Comparison of ENCODE assay signal across 8 cellular contexts in the genomic region with DNA sequence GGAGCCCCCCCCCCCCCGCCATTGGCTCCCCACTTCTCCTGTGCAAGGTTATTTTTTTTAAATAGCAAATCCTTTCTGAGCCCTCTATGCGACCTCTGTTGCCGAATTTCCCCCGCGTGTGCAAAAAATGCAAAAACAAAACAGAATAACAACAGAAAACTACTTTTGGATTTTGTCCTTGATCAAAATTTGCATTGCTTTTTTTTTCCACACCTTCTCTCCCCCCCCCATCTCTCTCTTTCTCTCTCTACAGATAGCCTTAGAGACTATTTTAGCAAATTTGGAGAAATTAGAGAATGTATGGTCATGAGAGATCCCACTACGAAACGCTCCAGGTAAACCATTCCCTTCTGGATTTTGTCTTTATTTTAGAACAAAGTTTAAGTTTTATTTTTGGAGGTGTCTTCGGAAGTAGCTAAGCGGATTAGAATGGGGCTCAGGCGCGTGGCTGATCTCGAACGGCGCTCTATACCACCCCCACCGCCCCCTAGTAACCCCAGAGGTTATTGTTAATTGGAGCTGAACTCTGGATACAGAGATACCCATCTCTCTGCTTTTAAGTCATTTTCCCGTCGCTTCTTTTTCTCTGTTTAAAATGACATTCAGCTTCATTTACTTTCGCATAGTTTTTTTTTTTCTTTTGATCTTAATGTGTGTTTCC. TPM values are rescaled to one million over a fixed set of nuclear protein-coding genes. Genes with fewer than 3 reads are reported as not detected.
A peak's percentile ranks its signal among the peaks of the same experiment; 100 is the strongest.
DNase-seq lines count a peak whose midpoint lies in the region; TF ChIP-seq lines count a peak whose summit lies in the region.

No MANE protein-coding gene starts in this region.

- H3K4me1 Mint-ChIP-seq in activated CD4-positive, alpha-beta memory T cell treated with anti-CD3 and anti-CD28 coated beads for 36 hours (ENCODE audit: low read depth), result peaks cover 53% of the 10 kb centered on the region

- TF ChIP-seq CTCF in AG04450 (IDR thresholded peaks at IDR 0.05; ENCODE audit: low read depth, low read length), result no peak

- H3K4me3 Mint-ChIP-seq in activated CD4-positive, alpha-beta memory T cell treated with anti-CD3 and anti-CD28 coated beads for 36 hours, result peak overlapping the region; percentile 85

- CTCF ChIA-PET in AG04450 (lab: Charles Lee), result interaction anchor here (0.8 to 3.7 kb wide), 5 partner anchors 14 to 415 kb away, joined by 3 to 17 read pairs (median 7); no protein-coding TSS in a partner anchor
- CTCF ChIA-PET in activated CD4-positive, alpha-beta memory T cell treated with anti-CD3 and anti-CD28 coated beads for 36 hours (lab: Charles Lee), result interaction anchor here (1.6 to 3.2 kb wide), 3 partner anchors 14 to 576 kb away, joined by 6 to 29 read pairs (median 13); no protein-coding TSS in a partner anchor

- H3K4me1 ChIP-seq in skeletal muscle satellite cell (ENCODE audit: control insufficient read depth, insufficient read depth, low read length), result peaks cover 18% of the 10 kb centered on the region

- peak overlapping the region; percentile 85 for H3K27ac Mint-ChIP-seq in activated CD4-positive, alpha-beta memory T cell treated with anti-CD3 and anti-CD28 coated beads for 36 hours

- H3K27ac ChIP-seq in AG04450 (ENCODE audit: low read depth, low read length), result no peak overlapping the region

- peak overlapping the region; percentile 91 for H3K4me2 ChIP-seq in skeletal muscle satellite cell (ENCODE audit: low read length)

- DNase-seq in AG04450 (ENCODE audit: low read depth, low spot score), result no peak
- peak; percentile 5 for DNase-seq in HCEC 1CT
- peak; percentile 43 for DNase-seq in activated CD4-positive, alpha-beta memory T cell treated with anti-CD3 and anti-CD28 coated beads for 36 hours
- DNase-seq in glomerular visceral epithelial cell (ENCODE audit: extremely low spot score), result peak; percentile 6
- no peak for DNase-seq in COR-L47 (lab: John Stamatoyannopoulos, UW)
- no peak for DNase-seq in mucosa of gallbladder (ENCODE audit: low spot score)
- no peak for DNase-seq in SKM-1 (lab: John Stamatoyannopoulos, UW; ENCODE audit: unreplicated experiment)

- peak overlapping the region; percentile 81 for H3K9ac ChIP-seq in skeletal muscle satellite cell (ENCODE audit: low read depth, low read length)

- H3K27me3 ChIP-seq in AG04450 (ENCODE audit: control insufficient read depth, insufficient read depth, low read length) (no peaks in the 10 kb centered on the region), skeletal muscle satellite cell (ENCODE audit: control insufficient read depth, insufficient read depth, low read length) (no peaks in the 10 kb centered on the region)

- H3K27me3 Mint-ChIP-seq in activated CD4-positive, alpha-beta memory T cell treated with anti-CD3 and anti-CD28 coated beads for 36 hours, result no peaks in the 10 kb centered on the region

- POLR2A ChIA-PET in AG04450 (lab: Yijun Ruan, JAX), result interaction anchor here (0.7 to 1.0 kb wide), 2 partner anchors 10 to 134 kb away, joined by 4 read pairs; no protein-coding TSS in a partner anchor
- POLR2A ChIA-PET in activated CD4-positive, alpha-beta memory T cell treated with anti-CD3 and anti-CD28 coated beads for 36 hours (lab: Charles Lee), result interaction anchor here (0.6 to 1.3 kb wide), 10 partner anchors 9 to 750 kb away, joined by 3 to 6 read pairs (median 3); partner anchors contain the start of gene SRSF1

- peaks cover 32% of the 10 kb centered on the region for H3K36me3 Mint-ChIP-seq in activated CD4-positive, alpha-beta memory T cell treated with anti-CD3 and anti-CD28 coated beads for 36 hours

- intact Hi-C loops in activated CD4-positive, alpha-beta memory T cell treated with anti-CD3 and anti-CD28 coated beads for 36 hours (cut with micrococcal nuclease), result loop anchor here (1.0 to 5.0 kb wide), 4 partner anchors 21 to 345 kb away; no protein-coding TSS in a partner anchor

- H3K36me3 ChIP-seq in skeletal muscle satellite cell (ENCODE audit: insufficient read depth, low read length), result peaks cover 10% of the 10 kb centered on the region

- H3K9me3 ChIP-seq in AG04450 (ENCODE audit: control insufficient read depth, insufficient read depth, low read length) (no peaks in the 10 kb centered on the region; the same call in 1 of the 2 replicates), skeletal muscle satellite cell (replicated peaks; ENCODE audit: low read length) (no peaks in the 10 kb centered on the region)

- no peaks in the 10 kb centered on the region for H3K9me3 Mint-ChIP-seq in activated CD4-positive, alpha-beta memory T cell treated with anti-CD3 and anti-CD28 coated beads for 36 hours

- H3K4me3 ChIP-seq in AG04450 (ENCODE audit: low read depth, low read length) (peak overlapping the region; percentile 71), skeletal muscle satellite cell (ENCODE audit: low read length) (peak overlapping the region; percentile 80)

RNA-seq across cellular contexts. Expression of gene MSI2, which starts 1.0 kb away (rescaled TPM):
- polyA plus RNA-seq in AG04450 (2011; rRNA removed), result 24.4 and 26.2 TPM in 2 replicates
- polyA minus RNA-seq in AG04450 (2011; rRNA and poly(A)+ RNA removed), result 37.4 and 40.7 TPM in 2 replicates
- total RNA-seq in activated CD4-positive, alpha-beta memory T cell treated with anti-CD3 and anti-CD28 coated beads for 36 hours, result 10 to 100 TPM; 65.7 to 71.9 TPM
- total RNA-seq in skeletal muscle satellite cell (2012; rRNA removed), result 17.7 and 18.1 TPM in 2 replicates
- 133 TPM for total RNA-seq in mucosa of gallbladder

Comparison
In these comparisons a context has a peak if more than half of its experiments do, and no peak if none do; other contexts are left out.
1. DNase-seq: peak in HCEC 1CT (single experiment), activated CD4-positive, alpha-beta memory T cell treated with anti-CD3 and anti-CD28 coated beads for 36 hours (single experiment) and glomerular visceral epithelial cell (single experiment); none in AG04450 (single experiment), COR-L47 (single experiment), mucosa of gallbladder (single experiment) and SKM-1 (single experiment).